10 cellular contexts compared by ENCODE assay signal in the genomic region with DNA sequence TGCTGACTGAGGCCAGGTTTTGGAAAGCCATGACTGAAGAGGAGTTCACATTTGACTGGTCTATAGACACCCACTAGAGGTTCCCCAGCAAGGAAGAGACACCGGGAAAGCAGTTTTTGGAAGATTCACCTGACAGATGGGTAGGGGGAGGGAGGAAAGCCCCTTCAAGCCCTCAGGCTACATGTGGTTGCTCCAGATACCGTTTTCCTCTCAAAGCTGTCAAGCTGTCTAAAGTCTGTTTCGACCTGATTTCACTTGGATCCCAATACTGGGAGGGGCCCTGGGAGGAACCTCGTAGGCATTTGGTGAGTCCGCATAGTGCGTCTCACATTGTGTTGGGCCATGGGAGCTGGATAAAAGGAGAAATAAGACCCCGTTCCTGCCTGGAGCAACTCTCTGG. TPM values are rescaled to one million over a fixed set of nuclear protein-coding genes. Genes with fewer than 3 reads are reported as not detected.
A peak's percentile ranks its signal among the peaks of the same experiment; 100 is the strongest.
DNase-seq lines count a peak whose midpoint lies in the region; ATAC-seq, FAIRE-seq and TF ChIP-seq lines count a peak whose summit lies in the region.
"Had no signal": no experiment of that assay in that cellular context is flagged by ENCODE, and none has a peak within 500 bp of the region (broad histone marks: within the 10 kb centered on the region; RNA-seq: fewer than 3 reads in every experiment).

No MANE protein-coding gene starts in this region.

- peaks cover 35% of the 10 kb centered on the region for H3K4me1 ChIP-seq in BLaER1
- H3K4me1 ChIP-seq in KMS-11 (ENCODE audit: low read depth, poor library complexity, severe bottlenecking), result peaks cover 19% of the 10 kb centered on the region

- no peaks in the 10 kb centered on the region for H3K9me3 ChIP-seq in BLaER1

- no peak for FAIRE-seq in GM12892 (lab: Jason Lieb, UNC)

- ATAC-seq in GM18498 (IDR thresholded peaks at IDR 0.05; ENCODE audit: unreplicated experiment) (no peak), GM19035 (IDR thresholded peaks at IDR 0.05; ENCODE audit: unreplicated experiment) (no peak)

- no peak for TF ChIP-seq POLR2A in GM12892 (IDR thresholded peaks at IDR 0.05; ENCODE audit: low read depth, low read length)

- peaks cover 7% of the 10 kb centered on the region for H3K27me3 Mint-ChIP-seq in dendritic cell treated with granulocyte-macrophage colony-stimulating factor and Interleukin-4, amounts not matched to agents 40 ng/mL and 50 ng/mL, for 4 days
- peaks cover 19% of the 10 kb centered on the region for H3K27me3 Mint-ChIP-seq in neural crest cell (ENCODE audit: low read depth)

- H3K27ac Mint-ChIP-seq in dendritic cell treated with granulocyte-macrophage colony-stimulating factor and Interleukin-4, amounts not matched to agents 40 ng/mL and 50 ng/mL, for 4 days, result peak overlapping the region; percentile 65
- no peak overlapping the region for H3K27ac Mint-ChIP-seq in neural crest cell (ENCODE audit: unreplicated experiment)

- H2AFZ ChIP-seq in KMS-11 (ENCODE audit: low read depth), result peak overlapping the region; percentile 100; the same call in 1 of the 2 replicates

- H3K27me3 ChIP-seq in BLaER1 (peaks cover 30% of the 10 kb centered on the region), KMS-11 (ENCODE audit: insufficient read depth, low read depth) (peaks cover 49% of the 10 kb centered on the region; the same call in 1 of the 2 replicates)

- H3K79me2 ChIP-seq in KMS-11 (ENCODE audit: insufficient read depth, low read depth), result no peaks in the 10 kb centered on the region

- peaks cover 31% of the 10 kb centered on the region for H3K4me1 Mint-ChIP-seq in dendritic cell treated with granulocyte-macrophage colony-stimulating factor and Interleukin-4, amounts not matched to agents 40 ng/mL and 50 ng/mL, for 4 days (ENCODE audit: low read depth)
- peaks cover 24% of the 10 kb centered on the region for H3K4me1 Mint-ChIP-seq in neural crest cell

- H3K9me3 Mint-ChIP-seq in dendritic cell treated with granulocyte-macrophage colony-stimulating factor and Interleukin-4, amounts not matched to agents 40 ng/mL and 50 ng/mL, for 4 days, result peaks cover 9% of the 10 kb centered on the region
- H3K9me3 Mint-ChIP-seq in neural crest cell, result no peaks in the 10 kb centered on the region

- no peak for DNase-seq in neural crest cell (ENCODE audit: low read depth, low spot score)
- no peak for DNase-seq in GM12892 (ENCODE audit: insufficient read length)
- no peak for DNase-seq in SKM-1 treated with dmso at 0.1 percent for 144 hours (lab: John Stamatoyannopoulos, UW; ENCODE audit: unreplicated experiment)
- DNase-seq: cortex of kidney, kidney glomerular epithelial cell had no signal

- no peak for TF ChIP-seq CTCF in KMS-11 (conservative IDR thresholded peaks at IDR 0.05; ENCODE audit: low read depth, low read length)
- TF ChIP-seq CTCF in neural crest cell (conservative IDR thresholded peaks at IDR 0.05), result no peak

- H4K20me1 ChIP-seq in BLaER1 (peaks cover 14% of the 10 kb centered on the region), KMS-11 (ENCODE audit: insufficient read depth) (no peaks in the 10 kb centered on the region)

- H3K36me3 Mint-ChIP-seq in dendritic cell treated with granulocyte-macrophage colony-stimulating factor and Interleukin-4, amounts not matched to agents 40 ng/mL and 50 ng/mL, for 4 days (ENCODE audit: low read depth), result peaks cover 16% of the 10 kb centered on the region
- H3K36me3 Mint-ChIP-seq in neural crest cell (ENCODE audit: low read depth), result no peaks in the 10 kb centered on the region

- no peak overlapping the region for H3K4me3 Mint-ChIP-seq in dendritic cell treated with granulocyte-macrophage colony-stimulating factor and Interleukin-4, amounts not matched to agents 40 ng/mL and 50 ng/mL, for 4 days
- peak overlapping the region; percentile 95 for H3K4me3 Mint-ChIP-seq in neural crest cell

- H3K4me3 ChIP-seq in BLaER1 (no peak overlapping the region), KMS-11 (IDR thresholded peaks at IDR 0.05; ENCODE audit: insufficient read depth, low read depth, low read length) (no peak overlapping the region)

- H3K9ac ChIP-seq in BLaER1 (no peak overlapping the region), KMS-11 (no peak overlapping the region)

- H3K27ac ChIP-seq in BLaER1, result no peak overlapping the region
- no peak overlapping the region for H3K27ac ChIP-seq in KMS-11

- H3K4me2 ChIP-seq in BLaER1, result peak overlapping the region; percentile 90; the same call in 1 of the 2 replicates
- peak overlapping the region; percentile 93; the same call in 1 of the 2 replicates for H3K4me2 ChIP-seq in KMS-11

- H3K36me3 ChIP-seq in BLaER1 (no peaks in the 10 kb centered on the region), KMS-11 (ENCODE audit: insufficient read depth) (no peaks in the 10 kb centered on the region)

- intact Hi-C loops in dendritic cell treated with granulocyte-macrophage colony-stimulating factor and Interleukin-4, amounts not matched to agents 40 ng/mL and 50 ng/mL, for 4 days (cut with micrococcal nuclease), result no loop called here

RNA-seq across cellular contexts. Expression of gene LRP1, which starts 1.7 kb away (rescaled TPM):
- 61.8 and 62.7 TPM in 2 replicates for total RNA-seq in neural crest cell
- 0.34 TPM for polyA plus RNA-seq in GM12892 (2012; ENCODE audit: missing spikeins)

RNA-seq across cellular contexts. Expression of gene STAT6, which starts 15.4 kb away (rescaled TPM):
- total RNA-seq in neural crest cell, result 40.2 and 41.7 TPM in 2 replicates
- polyA plus RNA-seq in GM12892 (2012; ENCODE audit: missing spikeins), result 129 TPM

RNA-seq across cellular contexts. Expression of gene LRP1-AS, which starts 20.9 kb away (rescaled TPM):
- not detected in 2 replicates for total RNA-seq in neural crest cell
- polyA plus RNA-seq in GM12892 (2012; ENCODE audit: missing spikeins), result not detected

RNA-seq across cellular contexts. Expression of gene NAB2, which starts 37.6 kb away (rescaled TPM):
- 58.0 and 61.2 TPM in 2 replicates for total RNA-seq in neural crest cell
- 15.5 TPM for polyA plus RNA-seq in GM12892 (2012; ENCODE audit: missing spikeins)

RNA-seq across cellular contexts. Expression of gene NEMP1, which starts 48.0 kb away (rescaled TPM):
- total RNA-seq in neural crest cell, result 44.0 and 49.6 TPM in 2 replicates
- polyA plus RNA-seq in GM12892 (2012; ENCODE audit: missing spikeins), result 13.9 TPM
